22 cellular contexts compared by ENCODE assay signal in genomic region chr3:89946863-89947262, GRCh38.
A peak's percentile ranks its signal among the peaks of the same experiment; 100 is the strongest.
DNase-seq lines count a peak whose midpoint lies in the region; ATAC-seq and TF ChIP-seq lines count a peak whose summit lies in the region.
"Had no signal": no experiment of that assay in that cellular context is flagged by ENCODE, and none has a peak within 500 bp of the region (broad histone marks: within the 10 kb centered on the region; RNA-seq: fewer than 3 reads in every experiment).

No MANE protein-coding gene starts in this region.

- no peaks in the 10 kb centered on the region for H3K27me3 Mint-ChIP-seq in activated T-cell treated with anti-CD3 and anti-CD28 coated beads, Interleukin-2, amount 50 U/mL, for 24 hours
- H3K27me3 Mint-ChIP-seq: CD8-positive, alpha-beta memory T cell had no signal

- ATAC-seq in upper lobe of right lung: no peak
- no peak for ATAC-seq in HG02798 (IDR thresholded peaks at IDR 0.05; ENCODE audit: poor library complexity, unreplicated experiment)
- ATAC-seq: SK-N-SH treated with all-trans-retinoic acid at 6 μM for 48 hours had no signal

- TF ChIP-seq CTCF in OCI-LY3 (IDR thresholded peaks at IDR 0.05; ENCODE audit: low read depth, low read length) (no peak), colonic mucosa (IDR thresholded peaks at IDR 0.05) (no peak), upper lobe of right lung (IDR thresholded peaks at IDR 0.05) (no peak)

- H3K36me3 Mint-ChIP-seq in activated T-cell treated with anti-CD3 and anti-CD28 coated beads, Interleukin-2, amount 50 U/mL, for 24 hours (ENCODE audit: low read depth): no peaks in the 10 kb centered on the region
- H3K36me3 Mint-ChIP-seq: CD8-positive, alpha-beta memory T cell had no signal

- intact Hi-C loops in colonic mucosa (cut with DNase I): no loop called here
- intact Hi-C loops in upper lobe of right lung (cut with DNase I): no loop called here

- peaks cover 9% of the 10 kb centered on the region for H3K9me3 Mint-ChIP-seq in activated T-cell treated with anti-CD3 and anti-CD28 coated beads, Interleukin-2, amount 50 U/mL, for 24 hours

- no peak overlapping the region for H3K4me3 ChIP-seq in OCI-LY3 (ENCODE audit: low read length)
- H3K4me3 ChIP-seq in colonic mucosa: no peak overlapping the region
- peak overlapping the region in 1 of 2 donors; percentile 26 for H3K4me3 ChIP-seq in mucosa of rectum (ENCODE audit: low read length in 2 of 2)
- no peak overlapping the region for H3K4me3 ChIP-seq in upper lobe of right lung
- H3K4me3 ChIP-seq: HAP-1 had no signal

- H3K27ac ChIP-seq in OCI-LY3 (ENCODE audit: low read length): no peak overlapping the region
- H3K27ac ChIP-seq in colonic mucosa: peak overlapping the region; percentile 29
- H3K27ac ChIP-seq in mucosa of rectum (ENCODE audit: low read depth in 2 of 2, low read length in 2 of 2): peak overlapping the region; percentile 72 to 88
- H3K27ac ChIP-seq in upper lobe of right lung: no peak overlapping the region

- H3K27ac Mint-ChIP-seq in activated T-cell treated with anti-CD3 and anti-CD28 coated beads, Interleukin-2, amount 50 U/mL, for 24 hours: no peak overlapping the region
- H3K27ac Mint-ChIP-seq: CD8-positive, alpha-beta memory T cell had no signal

- DNase-seq in colonic mucosa: peak; percentile 86
- DNase-seq in upper lobe of right lung: peak; percentile 10
- no peak for DNase-seq in activated T-cell treated with anti-CD3 and anti-CD28 coated beads, Interleukin-2, amount 50 U/mL, for 24 hours
- no peak for DNase-seq in activated CD8-positive, alpha-beta memory T cell treated with anti-CD3 and anti-CD28 coated beads, Interleukin-2, amount 50 U/mL, for 4 hours
- DNase-seq: ACHN; C1 segment of cervical spinal cord; CD8-positive, alpha-beta memory T cell; DMS79 treated with DMSO at 0.1 percent for 48 hours; Kasumi-1; NCI-H1105 treated with DMSO at 0.1 percent for 48 hours; NCI-H1694; NCI-H2081 treated with DMSO at 0.1 percent for 48 hours; NCI-H510A; NCI-H748 treated with DMSO at 0.1 percent for 48 hours; NK-92 treated with Interleukin-12 subunit alpha and Interleukin-12 subunit beta, amount 100 ng/mL, for 24 hours; RPMI8226; SIG-M5 had no signal

- H3K4me3 Mint-ChIP-seq in activated T-cell treated with anti-CD3 and anti-CD28 coated beads, Interleukin-2, amount 50 U/mL, for 24 hours: no peak overlapping the region
- H3K4me3 Mint-ChIP-seq: CD8-positive, alpha-beta memory T cell had no signal

- H3K4me1 Mint-ChIP-seq in activated T-cell treated with anti-CD3 and anti-CD28 coated beads, Interleukin-2, amount 50 U/mL, for 24 hours (ENCODE audit: low read depth): no peaks in the 10 kb centered on the region
- H3K4me1 Mint-ChIP-seq: CD8-positive, alpha-beta memory T cell had no signal

- H3K4me2 ChIP-seq in OCI-LY3 (ENCODE audit: low read length): no peak overlapping the region

- no peaks in the 10 kb centered on the region for H3K27me3 ChIP-seq in OCI-LY3 (ENCODE audit: low read depth, low read length)
- no peaks in the 10 kb centered on the region for H3K27me3 ChIP-seq in colonic mucosa
- no peaks in the 10 kb centered on the region for H3K27me3 ChIP-seq in mucosa of rectum (ENCODE audit: control insufficient read depth in 2 of 2, insufficient read depth in 2 of 2, low read length in 2 of 2)
- H3K27me3 ChIP-seq in upper lobe of right lung: no peaks in the 10 kb centered on the region

- no peaks in the 10 kb centered on the region for H4K20me1 ChIP-seq in OCI-LY3 (ENCODE audit: insufficient read depth, low read length)

- no peaks in the 10 kb centered on the region for H3K79me2 ChIP-seq in OCI-LY3 (ENCODE audit: low read length)

- H2AFZ ChIP-seq in OCI-LY3 (ENCODE audit: low read depth, low read length): 0 out of 2 replicates have a peak overlapping the region, but pooled peaks have one; percentile 11

- H3K36me3 ChIP-seq in OCI-LY3 (replicated peaks; ENCODE audit: low read depth, low read length) (no peaks in the 10 kb centered on the region), colonic mucosa (no peaks in the 10 kb centered on the region), mucosa of rectum (ENCODE audit: control insufficient read depth in 2 of 2, insufficient read depth in 2 of 2, low read length in 2 of 2) (no peaks in the 10 kb centered on the region), upper lobe of right lung (no peaks in the 10 kb centered on the region)
- H3K36me3 ChIP-seq: HAP-1 had no signal

- H3K9ac ChIP-seq in OCI-LY3 (ENCODE audit: low read length) (no peak overlapping the region), colonic mucosa (ENCODE audit: low read depth in 2 of 2, low read length in 2 of 2) (peak overlapping the region in 1 of 2 donors; percentile 46), mucosa of rectum (ENCODE audit: low read depth in 1 of 2, low read length in 2 of 2) (no peak overlapping the region)

- H3K4me1 ChIP-seq in OCI-LY3 (ENCODE audit: low read length): no peaks in the 10 kb centered on the region
- H3K4me1 ChIP-seq in colonic mucosa: no peaks in the 10 kb centered on the region
- H3K4me1 ChIP-seq in mucosa of rectum (ENCODE audit: control insufficient read depth in 2 of 2, insufficient read depth in 2 of 2, low read length in 2 of 2): peaks cover 12 to 14% of the 10 kb centered on the region in 2 donors
- H3K4me1 ChIP-seq in upper lobe of right lung: no peaks in the 10 kb centered on the region
- H3K4me1 ChIP-seq: HAP-1 had no signal

- no peaks in the 10 kb centered on the region for H3K9me3 ChIP-seq in OCI-LY3 (ENCODE audit: insufficient read depth, low read length)
- no peaks in the 10 kb centered on the region for H3K9me3 ChIP-seq in colonic mucosa
- H3K9me3 ChIP-seq in mucosa of rectum (ENCODE audit: control insufficient read depth in 2 of 2, low read length in 2 of 2): no peaks in the 10 kb centered on the region
- H3K9me3 ChIP-seq in upper lobe of right lung: no peaks in the 10 kb centered on the region
- H3K9me3 ChIP-seq: HAP-1 had no signal

Comparison
In these comparisons a context has a peak if more than half of its experiments do, and no peak if none do; other contexts are left out.
1. H3K27ac ChIP-seq: peak in colonic mucosa (single experiment) and mucosa of rectum (2 of 2); none in OCI-LY3 (single experiment) and upper lobe of right lung (single experiment).
2. DNase-seq: peak in colonic mucosa (single experiment) and upper lobe of right lung (single experiment); none in activated T-cell treated with anti-CD3 and anti-CD28 coated beads, Interleukin-2, amount 50 U/mL, for 24 hours (single experiment) and activated CD8-positive, alpha-beta memory T cell treated with anti-CD3 and anti-CD28 coated beads, Interleukin-2, amount 50 U/mL, for 4 hours (single experiment).